In the genomic region with DNA sequence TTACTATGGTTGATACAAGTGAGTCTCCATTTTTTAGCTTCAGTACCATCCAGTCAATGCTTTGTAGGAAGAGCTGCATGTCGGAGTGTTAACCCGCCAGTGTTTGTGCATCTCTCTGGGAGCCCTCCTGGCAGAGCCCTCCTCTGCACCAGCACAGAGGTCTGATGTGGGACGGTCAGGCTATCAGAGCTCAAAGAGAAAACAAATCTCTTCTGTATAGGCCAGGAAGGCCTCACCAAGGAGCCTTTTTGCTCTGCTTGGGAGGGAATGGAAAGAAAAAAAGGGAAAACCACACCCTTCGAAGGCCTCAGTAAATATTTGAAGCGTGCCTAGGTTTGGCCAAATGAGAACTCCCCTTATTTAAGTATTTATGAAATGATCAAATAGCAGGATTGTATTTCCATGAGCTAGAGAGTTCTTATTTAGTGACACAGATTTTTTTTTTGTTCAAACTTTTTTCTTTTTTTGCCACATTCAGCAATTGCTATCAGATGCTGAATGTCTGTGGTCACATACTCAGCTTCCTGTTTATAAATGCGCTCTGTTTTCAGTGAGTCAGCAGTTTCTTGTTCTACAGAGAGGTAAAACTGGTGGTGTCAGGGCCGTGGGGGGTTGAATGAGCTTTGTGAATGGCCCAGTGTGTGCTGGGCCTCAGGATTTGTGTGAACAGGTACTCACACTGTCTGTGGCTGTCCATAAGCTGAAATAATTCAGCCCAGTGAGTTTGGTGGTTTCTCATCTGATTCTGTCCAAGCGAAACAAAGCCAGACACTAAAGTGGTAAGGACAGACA, we compare ENCODE assay signal across 8 cellular contexts.
DNase-seq lines count a peak whose midpoint lies in the region; ATAC-seq and TF ChIP-seq lines count a peak whose summit lies in the region.

No MANE protein-coding gene starts in this region.

- H3K4me1 ChIP-seq in mammary epithelial cell (ENCODE audit: insufficient read depth, low read length) = peaks cover 31% of the 10 kb centered on the region

- peak; percentile 68 for DNase-seq in activated CD8-positive, alpha-beta memory T cell treated with anti-CD3 and anti-CD28 coated beads for 24 hours
- DNase-seq in activated CD8-positive, alpha-beta memory T cell treated with anti-CD3 and anti-CD28 coated beads, Interleukin-2, amount 50 U/mL, for 48 hours = no peak
- DNase-seq in T-helper 9 cell = peak; percentile 5
- DNase-seq in mammary epithelial cell = peak; percentile 95
- DNase-seq in left lobe of liver (ENCODE audit: low spot score) = no peak
- DNase-seq in stimulated activated CD8-positive, alpha-beta memory T cell treated with anti-CD3 and anti-CD28 coated beads, Interleukin-12 subunit alpha, Interleukin-12 subunit beta, amount 100 ng/mL, for 24 hours (ENCODE audit: extremely low read depth) = peak; percentile 11
- DNase-seq in H7 = no peak

- WGBS in mammary epithelial cell (ENCODE audit: low coverage, missing lambda C conversion rate) = 47% methylated on average over 8 of the region's 8 CpGs

- H3K4me3 ChIP-seq in mammary epithelial cell (replicated peaks in 1 of 3; ENCODE audit: insufficient read depth in 1 of 3, low read depth in 2 of 3, low read length in 3 of 3) (no peak overlapping the region), H7 (ENCODE audit: insufficient read depth, low read depth, low read length) (no peak overlapping the region)

- peak overlapping the region; percentile 64 for H3K27ac ChIP-seq in mammary epithelial cell (ENCODE audit: insufficient read depth, low read depth, low read length)

- no peak overlapping the region for H3K9ac ChIP-seq in mammary epithelial cell (ENCODE audit: insufficient read depth, low read length)

- peak; percentile 81 for ATAC-seq in HG03442 (IDR thresholded peaks at IDR 0.05; ENCODE audit: unreplicated experiment)
- peak; percentile 57 for ATAC-seq in left lobe of liver

- no TSS peak for BruUV-seq in mammary epithelial cell (replicated peaks; lab: Mats Ljungman, UMichigan)

- no peaks in the 10 kb centered on the region for H3K9me3 ChIP-seq in mammary epithelial cell (replicated peaks; ENCODE audit: insufficient read depth, low read length)

- H3K36me3 ChIP-seq in mammary epithelial cell (ENCODE audit: insufficient read depth, low read length) (no peaks in the 10 kb centered on the region), H7 (replicated peaks; ENCODE audit: control insufficient read depth, insufficient read depth, low read length) (no peaks in the 10 kb centered on the region)

- CTCF ChIA-PET in mammary epithelial cell (lab: Charles Lee; ENCODE audit: low non-redundant PET) = interaction anchor here (0.5 to 1.1 kb wide), 3 partner anchors 100 to 500 kb away, joined by 3 to 4 read pairs (median 3); a partner anchor contains a TSS

- no peaks in the 10 kb centered on the region for H3K27me3 ChIP-seq in mammary epithelial cell (ENCODE audit: insufficient read depth, low read length)
- H3K27me3 ChIP-seq in H7 (ENCODE audit: control insufficient read depth, insufficient read depth, low read length) = no peaks in the 10 kb centered on the region

- intact Hi-C loops in mammary epithelial cell (cut with micrococcal nuclease) = loop anchor here (2.0 kb wide), 1 partner anchor 101 kb away; no protein-coding TSS in a partner anchor

- TF ChIP-seq CTCF in mammary epithelial cell (conservative IDR thresholded peaks at IDR 0.05 in 1 of 2, IDR thresholded peaks at IDR 0.05 in 1 of 2; ENCODE audit: extremely low read depth in 1 of 2, insufficient read depth in 1 of 2, low read depth in 1 of 2, low read length in 2 of 2) = no peak

- H4K20me1 ChIP-seq in mammary epithelial cell (ENCODE audit: insufficient read depth, low read length) = no peaks in the 10 kb centered on the region

- H3K4me2 ChIP-seq in mammary epithelial cell (ENCODE audit: insufficient read depth, low read depth, low read length) = peak overlapping the region; percentile 40

- dilution Hi-C loops in mammary epithelial cell (cut with HindIII; ENCODE audit: low sequenced_read_pairs) = no loop called here

- H2AFZ ChIP-seq in mammary epithelial cell (ENCODE audit: low read depth, low read length) = peak overlapping the region; percentile 73

- in situ Hi-C loops in mammary epithelial cell (cut with MboI; ENCODE audit: low sequenced_read_pairs in 2 of 2) = no loop called here

- H3K79me2 ChIP-seq in mammary epithelial cell (ENCODE audit: insufficient read depth, low read length) = no peaks in the 10 kb centered on the region

Comparison
In these comparisons a context has a peak if more than half of its experiments do, and no peak if none do; other contexts are left out.
1. DNase-seq: peak in activated CD8-positive, alpha-beta memory T cell treated with anti-CD3 and anti-CD28 coated beads for 24 hours (single experiment), T-helper 9 cell (single experiment), mammary epithelial cell (single experiment) and stimulated activated CD8-positive, alpha-beta memory T cell treated with anti-CD3 and anti-CD28 coated beads, Interleukin-12 subunit alpha, Interleukin-12 subunit beta, amount 100 ng/mL, for 24 hours (single experiment); none in activated CD8-positive, alpha-beta memory T cell treated with anti-CD3 and anti-CD28 coated beads, Interleukin-2, amount 50 U/mL, for 48 hours (single experiment), left lobe of liver (single experiment) and H7 (single experiment).